Comparison of ENCODE assay signal across 19 cellular contexts in genomic region chr1:167821969-167822685, GRCh38.
DNase-seq lines count a peak whose midpoint lies in the region; ATAC-seq, FAIRE-seq and TF ChIP-seq lines count a peak whose summit lies in the region.
"Had no signal": no experiment of that assay in that cellular context is flagged by ENCODE, and none has a peak within 500 bp of the region (broad histone marks: within the 10 kb centered on the region; RNA-seq: fewer than 3 reads in every experiment).

No MANE protein-coding gene starts in this region.

- FAIRE-seq in GM12891 (lab: Jason Lieb, UNC) = no peak
- FAIRE-seq: bronchial epithelial cell, GM12878 had no signal

- H3K27ac ChIP-seq in lower lobe of right lung (no peak overlapping the region), gastrocnemius medialis (no peak overlapping the region)
- H3K27ac ChIP-seq: BLaER1 treated with 17β-estradiol and CSF1 and Interleukin-3, amounts not matched to agents 10 nM and 100 nM; skin epidermis had no signal

- H3K27ac Mint-ChIP-seq in activated T-helper 17 cell treated with anti-CD3 and anti-CD28 coated beads, Interleukin-2, amount 50 U/mL, for 72 hours = peak overlapping the region; percentile 66
- H3K27ac Mint-ChIP-seq: activated naive CD8-positive, alpha-beta T cell treated with anti-CD3 and anti-CD28 coated beads for 36 hours had no signal

- intact Hi-C loops in lower lobe of right lung (cut with DNase I) (no loop called here), gastrocnemius medialis (cut with DNase I; ENCODE audit: low total_unique reads) (loop anchor here (5.0 kb wide), 3 partner anchors 105 to 260 kb away; partner anchors contain the start of genes DCAF6 and MPC2), sciatic nerve (cut with DNase I) (no loop called here)

- H3K9me3 Mint-ChIP-seq in activated T-helper 17 cell treated with anti-CD3 and anti-CD28 coated beads, Interleukin-2, amount 50 U/mL, for 72 hours = peaks cover 4% of the 10 kb centered on the region
- H3K9me3 Mint-ChIP-seq: activated naive CD8-positive, alpha-beta T cell treated with anti-CD3 and anti-CD28 coated beads for 36 hours had no signal

- H3K4me1 Mint-ChIP-seq in activated T-helper 17 cell treated with anti-CD3 and anti-CD28 coated beads, Interleukin-2, amount 50 U/mL, for 72 hours = peaks cover 16% of the 10 kb centered on the region

- TF ChIP-seq POLR2A in GM12891 (IDR thresholded peaks at IDR 0.05; ENCODE audit: low read depth, low read length) (no peak), gastrocnemius medialis (IDR thresholded peaks at IDR 0.05) (no peak)

- no peaks in the 10 kb centered on the region for H3K4me1 ChIP-seq in lower lobe of right lung
- peaks cover 0 to 9% of the 10 kb centered on the region in 2 donors for H3K4me1 ChIP-seq in gastrocnemius medialis
- H3K4me1 ChIP-seq: BLaER1 treated with 17β-estradiol and CSF1 and Interleukin-3, amounts not matched to agents 10 nM and 100 nM had no signal

- no peaks in the 10 kb centered on the region for H3K9me3 ChIP-seq in lower lobe of right lung
- H3K9me3 ChIP-seq in gastrocnemius medialis = no peaks in the 10 kb centered on the region

- H3K4me3 Mint-ChIP-seq in activated T-helper 17 cell treated with anti-CD3 and anti-CD28 coated beads, Interleukin-2, amount 50 U/mL, for 72 hours = no peak overlapping the region
- H3K4me3 Mint-ChIP-seq: activated naive CD8-positive, alpha-beta T cell treated with anti-CD3 and anti-CD28 coated beads for 36 hours had no signal

- in situ Hi-C loops in gastrocnemius medialis (cut with MboI; ENCODE audit: low sequenced_read_pairs in 4 of 4) = loop anchor here in 1 of 4 donors (25.0 kb wide), 2 partner anchors 210 to 265 kb away; no protein-coding TSS in a partner anchor

- no peaks in the 10 kb centered on the region for H3K36me3 Mint-ChIP-seq in activated T-helper 17 cell treated with anti-CD3 and anti-CD28 coated beads, Interleukin-2, amount 50 U/mL, for 72 hours (ENCODE audit: low read depth)
- H3K36me3 Mint-ChIP-seq: activated naive CD8-positive, alpha-beta T cell treated with anti-CD3 and anti-CD28 coated beads for 36 hours had no signal

- H3K36me3 ChIP-seq in lower lobe of right lung = no peaks in the 10 kb centered on the region
- H3K36me3 ChIP-seq in gastrocnemius medialis = no peaks in the 10 kb centered on the region
- H3K36me3 ChIP-seq: BLaER1 treated with 17β-estradiol and CSF1 and Interleukin-3, amounts not matched to agents 10 nM and 100 nM had no signal

- H3K27me3 Mint-ChIP-seq in activated T-helper 17 cell treated with anti-CD3 and anti-CD28 coated beads, Interleukin-2, amount 50 U/mL, for 72 hours = peaks cover 9% of the 10 kb centered on the region

- DNase-seq in AG08396 (ENCODE audit: low spot score) = peak; percentile 25
- DNase-seq in EL = peak; percentile 47
- no peak for DNase-seq in lower lobe of right lung
- no peak for DNase-seq in HCEC 1CT
- DNase-seq in GM12891 (ENCODE audit: insufficient read length, low spot score) = no peak
- DNase-seq in gastrocnemius medialis = no peak
- no peak for DNase-seq in sciatic nerve (ENCODE audit: low spot score)
- DNase-seq: activated naive CD8-positive, alpha-beta T cell treated with anti-CD3 and anti-CD28 coated beads for 36 hours; activated T-cell treated with anti-CD3 and anti-CD28 coated beads for 4 hours; GOT3; left cardiac atrium; MM.1S; NCI-H2029; NCI-H524 had no signal

- H3K27me3 ChIP-seq in lower lobe of right lung (ENCODE audit: low read depth) = no peaks in the 10 kb centered on the region
- no peaks in the 10 kb centered on the region for H3K27me3 ChIP-seq in gastrocnemius medialis
- H3K27me3 ChIP-seq: BLaER1 treated with 17β-estradiol and CSF1 and Interleukin-3, amounts not matched to agents 10 nM and 100 nM had no signal

- H3K4me3 ChIP-seq in lower lobe of right lung (no peak overlapping the region), gastrocnemius medialis (no peak overlapping the region)
- H3K4me3 ChIP-seq: BLaER1 treated with 17β-estradiol and CSF1 and Interleukin-3, amounts not matched to agents 10 nM and 100 nM; GM12878; skin epidermis had no signal

- ATAC-seq in activated T-helper 17 cell treated with anti-CD3 and anti-CD28 coated beads, Interleukin-2, amount 50 U/mL, for 72 hours (replicated peaks) = no peak
- ATAC-seq in lower lobe of right lung = peak; percentile 30 to 52
- ATAC-seq in gastrocnemius medialis = no peak
- no peak for ATAC-seq in sciatic nerve
- ATAC-seq: GM12878, left cardiac atrium had no signal

- no peak for TF ChIP-seq CTCF in lower lobe of right lung (IDR thresholded peaks at IDR 0.05)
- TF ChIP-seq CTCF in gastrocnemius medialis (IDR thresholded peaks at IDR 0.05 in 4 of 5, conservative IDR thresholded peaks at IDR 0.05 in 1 of 5) = no peak

TF ChIP-seq in GM12891, 5 proteins besides CTCF, POLR2A, EP300 and RAD21:
- no peak for TF ChIP-seq TAF1 (IDR thresholded peaks at IDR 0.05; ENCODE audit: low read depth, low read length)
- TF ChIP-seq POU2F2 (IDR thresholded peaks at IDR 0.05; ENCODE audit: low read depth, low read length) = no peak
- no peak for TF ChIP-seq SPI1 (IDR thresholded peaks at IDR 0.05; ENCODE audit: low read depth, low read length)
- TF ChIP-seq PAX5 (IDR thresholded peaks at IDR 0.05; ENCODE audit: insufficient read depth, low read length, severe bottlenecking) = no peak
- TF ChIP-seq POLR2AphosphoS5 (IDR thresholded peaks at IDR 0.05; ENCODE audit: low read depth, low read length) = no peak
TF ChIP-seq in GM12891: peak in this region for 0.

Comparison
In these comparisons a context has a peak if more than half of its experiments do, and no peak if none do; other contexts are left out.
1. DNase-seq: peak in AG08396 (single experiment) and EL (single experiment); none in lower lobe of right lung (single experiment), HCEC 1CT (single experiment), GM12891 (single experiment), gastrocnemius medialis (0 of 2) and sciatic nerve (single experiment).
2. ATAC-seq: peak in lower lobe of right lung (2 of 2); none in activated T-helper 17 cell treated with anti-CD3 and anti-CD28 coated beads, Interleukin-2, amount 50 U/mL, for 72 hours (single experiment), gastrocnemius medialis (0 of 2) and sciatic nerve (single experiment).